9 cellular contexts compared by ENCODE assay signal in genomic region chr1:234716907-234717375, GRCh38.
DNase-seq lines count a peak whose midpoint lies in the region; ATAC-seq and TF ChIP-seq lines count a peak whose summit lies in the region.
"Had no signal": no experiment of that assay in that cellular context is flagged by ENCODE, and none has a peak within 500 bp of the region (broad histone marks: within the 10 kb centered on the region; RNA-seq: fewer than 3 reads in every experiment).

No MANE protein-coding gene starts in this region.

- peaks cover 44 to 60% (median 55%) of the 10 kb centered on the region in 4 donors for H3K4me1 ChIP-seq in upper lobe of left lung

- TF ChIP-seq CTCF in fibroblast of villous mesenchyme (IDR thresholded peaks at IDR 0.05; ENCODE audit: insufficient read depth, low read depth, low read length): no peak
- TF ChIP-seq CTCF in nephron (IDR thresholded peaks at IDR 0.05; ENCODE audit: unreplicated experiment in 3 of 3): no peak
- no peak for TF ChIP-seq CTCF in upper lobe of left lung (IDR thresholded peaks at IDR 0.05)

- DNase-seq in NCI-H1417 (lab: John Stamatoyannopoulos, UW) (peak in 2 of 3 experiments; percentile 14 to 66), NCI-H1417 treated with DMSO at 0.1 percent for 48 hours (lab: John Stamatoyannopoulos, UW) (no peak), fibroblast of villous mesenchyme (ENCODE audit: low read depth) (peak; percentile 45), upper lobe of left lung (peak in 1 of 2 donors; percentile 70), NCI-H2081 treated with DMSO at 0.1 percent for 48 hours (lab: John Stamatoyannopoulos, UW) (no peak), NCI-H345 treated with DMSO at 0.1 percent for 48 hours (lab: John Stamatoyannopoulos, UW; ENCODE audit: unreplicated experiment) (no peak)

- peak overlapping the region in 1 of 3 experiments; percentile 7 for H3K4me3 Mint-ChIP-seq in nephron

- no peak overlapping the region for H3K4me3 ChIP-seq in fibroblast of villous mesenchyme (ENCODE audit: low read depth, low read length)
- no peak overlapping the region for H3K4me3 ChIP-seq in upper lobe of left lung
- H3K4me3 ChIP-seq: PC-9 had no signal

- H3K9me3 Mint-ChIP-seq in nephron: no peaks in the 10 kb centered on the region

- H3K9me3 ChIP-seq in upper lobe of left lung: no peaks in the 10 kb centered on the region

- TF ChIP-seq POLR2A in upper lobe of left lung (IDR thresholded peaks at IDR 0.05): peak in 1 of 4 donors; percentile 39

- WGBS in upper lobe of left lung, 2 donors: 53 to 62% methylated on average over 15 of the region's 15 CpGs

- ATAC-seq in upper lobe of left lung (ENCODE audit: low FRiP score in 2 of 2) (peak; percentile 7 to 71), HG02981 (IDR thresholded peaks at IDR 0.05; ENCODE audit: unreplicated experiment) (no peak)

- H3K4me1 Mint-ChIP-seq in nephron: peaks cover 72% of the 10 kb centered on the region

- H3K27me3 ChIP-seq in upper lobe of left lung: no peaks in the 10 kb centered on the region

- peak overlapping the region; percentile 99 to 100 (median 99) for H3K27ac Mint-ChIP-seq in nephron

- peak overlapping the region; percentile 61 to 97 (median 71) for H3K27ac ChIP-seq in upper lobe of left lung
- H3K27ac ChIP-seq: PC-9 had no signal

- H3K27me3 Mint-ChIP-seq in nephron (ENCODE audit: low read depth): no peaks in the 10 kb centered on the region

- no peaks in the 10 kb centered on the region for H3K36me3 Mint-ChIP-seq in nephron (ENCODE audit: low read depth)

- TF ChIP-seq EP300 in upper lobe of left lung (IDR thresholded peaks at IDR 0.05): no peak

- no peaks in the 10 kb centered on the region for H3K36me3 ChIP-seq in upper lobe of left lung

Comparison
In these comparisons a context has a peak if more than half of its experiments do, and no peak if none do; other contexts are left out.
1. DNase-seq: peak in NCI-H1417 (2 of 3) and fibroblast of villous mesenchyme (single experiment); none in NCI-H1417 treated with DMSO at 0.1 percent for 48 hours (single experiment), NCI-H2081 treated with DMSO at 0.1 percent for 48 hours (single experiment) and NCI-H345 treated with DMSO at 0.1 percent for 48 hours (single experiment).